Comparison of ENCODE assay signal across 15 cellular contexts in the genomic region with DNA sequence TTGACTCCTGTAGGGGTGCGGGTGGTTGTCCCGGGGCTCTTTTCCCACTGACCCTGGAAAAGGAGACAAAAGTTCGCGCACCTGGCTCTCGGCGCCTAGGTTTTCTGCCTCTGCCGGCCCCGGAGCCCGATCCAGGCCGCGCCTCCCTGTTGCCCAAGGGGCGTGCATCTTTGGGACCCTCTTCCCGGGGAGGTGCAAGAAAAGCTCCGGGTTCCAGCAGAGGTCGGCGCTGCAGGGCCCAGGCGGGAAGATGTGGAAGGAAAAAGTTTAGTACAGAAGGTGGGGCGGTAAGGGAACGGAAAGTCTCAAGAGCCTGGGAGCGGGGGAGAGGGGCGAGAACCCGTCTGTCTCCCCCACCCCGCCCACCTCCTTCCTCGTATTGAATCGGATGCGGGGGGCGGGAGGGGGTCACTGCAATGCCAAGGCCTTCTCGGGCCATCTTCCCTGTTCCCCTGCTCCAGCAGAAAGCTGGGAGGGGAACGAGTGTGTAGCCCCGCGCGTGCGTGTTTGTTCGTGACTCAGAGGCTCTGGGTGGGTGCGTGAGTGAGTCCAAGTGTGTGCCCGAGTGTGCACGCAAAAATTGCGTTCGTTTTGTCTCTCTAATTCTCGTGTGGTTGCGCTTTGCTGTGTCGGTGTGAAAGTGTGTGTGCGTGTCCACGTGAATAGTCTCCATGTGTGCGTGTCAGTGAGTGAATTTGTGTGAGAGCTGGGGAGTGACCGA. TPM values are rescaled to one million over a fixed set of nuclear protein-coding genes. Genes with fewer than 3 reads are reported as not detected.
DNase-seq lines count a peak whose midpoint lies in the region; ATAC-seq and TF ChIP-seq lines count a peak whose summit lies in the region.
"Had no signal": no experiment of that assay in that cellular context is flagged by ENCODE, and none has a peak within 500 bp of the region (broad histone marks: within the 10 kb centered on the region; RNA-seq: fewer than 3 reads in every experiment).

No MANE protein-coding gene starts in this region.

- peak overlapping the region; percentile 32 for H3K27ac Mint-ChIP-seq in activated CD4-positive, alpha-beta T cell treated with anti-CD3 and anti-CD28 coated beads, Interleukin-2, amount 10 ng/mL, durations not matched to agents 24 days and 14 days
- peak overlapping the region; percentile 56 for H3K27ac Mint-ChIP-seq in activated T-helper 1 cell treated with anti-CD3 and anti-CD28 coated beads, Interleukin-12 subunit alpha, Interleukin-12 subunit beta, Interleukin-2, Interleukin-4 antibody, amounts not matched to agents 30 ng/mL and 10 ng/mL and 1 ng/mL, durations not matched to agents 14 hours and 24 hours and 36 hours

- no peaks in the 10 kb centered on the region for H3K9me3 ChIP-seq in smooth muscle cell (replicated peaks; ENCODE audit: low read depth)

- no peak for DNase-seq in activated CD4-positive, alpha-beta T cell treated with anti-CD3 and anti-CD28 coated beads, Interleukin-2, amount 10 ng/mL, durations not matched to agents 24 days and 14 days
- no peak for DNase-seq in activated CD4-positive, alpha-beta T cell treated with anti-CD3 and anti-CD28 coated beads, Interleukin-2, amount 50 U/mL, for 1 hour
- no peak for DNase-seq in activated T-helper 1 cell treated with anti-CD3 and anti-CD28 coated beads, Interleukin-12 subunit alpha, Interleukin-12 subunit beta, Interleukin-2, Interleukin-4 antibody, amounts not matched to agents 30 ng/mL and 10 ng/mL and 1 ng/mL, durations not matched to agents 14 hours and 24 hours and 36 hours (ENCODE audit: low spot score)
- DNase-seq in iPS-NIHi11 (ENCODE audit: low spot score) (peak; percentile 46), smooth muscle cell (lab: John Stamatoyannopoulos, UW; ENCODE audit: unreplicated experiment) (no peak)
- DNase-seq: activated effector memory CD4-positive, alpha-beta T cell treated with anti-CD3 and anti-CD28 coated beads, Interleukin-2, amount 50 U/mL, for 16 hours; left cardiac atrium; naive thymus-derived CD4-positive, alpha-beta T cell; NCI-H226; substantia nigra had no signal

- H3K27ac ChIP-seq in smooth muscle cell (ENCODE audit: low read depth), result no peak overlapping the region

- no peak for TF ChIP-seq CTCF in smooth muscle cell (IDR thresholded peaks at IDR 0.05; ENCODE audit: borderline replicate concordance, insufficient read depth, poor library complexity, severe bottlenecking)

- H3K36me3 ChIP-seq in smooth muscle cell (ENCODE audit: low read depth), result no peaks in the 10 kb centered on the region

- no peaks in the 10 kb centered on the region for H3K9me3 Mint-ChIP-seq in activated CD4-positive, alpha-beta T cell treated with anti-CD3 and anti-CD28 coated beads, Interleukin-2, amount 10 ng/mL, durations not matched to agents 24 days and 14 days
- H3K9me3 Mint-ChIP-seq in activated T-helper 1 cell treated with anti-CD3 and anti-CD28 coated beads, Interleukin-12 subunit alpha, Interleukin-12 subunit beta, Interleukin-2, Interleukin-4 antibody, amounts not matched to agents 30 ng/mL and 10 ng/mL and 1 ng/mL, durations not matched to agents 14 hours and 24 hours and 36 hours, result no peaks in the 10 kb centered on the region

- H3K36me3 Mint-ChIP-seq in activated CD4-positive, alpha-beta T cell treated with anti-CD3 and anti-CD28 coated beads, Interleukin-2, amount 10 ng/mL, durations not matched to agents 24 days and 14 days (ENCODE audit: low read depth), result peaks cover 4% of the 10 kb centered on the region
- peaks cover 2% of the 10 kb centered on the region for H3K36me3 Mint-ChIP-seq in activated T-helper 1 cell treated with anti-CD3 and anti-CD28 coated beads, Interleukin-12 subunit alpha, Interleukin-12 subunit beta, Interleukin-2, Interleukin-4 antibody, amounts not matched to agents 30 ng/mL and 10 ng/mL and 1 ng/mL, durations not matched to agents 14 hours and 24 hours and 36 hours (ENCODE audit: low read depth)

- H3K79me2 ChIP-seq in smooth muscle cell (ENCODE audit: low read depth), result no peaks in the 10 kb centered on the region

- H3K9ac ChIP-seq in smooth muscle cell (ENCODE audit: low read depth), result no peak overlapping the region

- no peak overlapping the region for H2AFZ ChIP-seq in smooth muscle cell (ENCODE audit: low read depth)

- intact Hi-C loops in activated CD4-positive, alpha-beta T cell treated with anti-CD3 and anti-CD28 coated beads, Interleukin-2, amount 10 ng/mL, durations not matched to agents 24 days and 14 days (cut with micrococcal nuclease), result loop anchor here (2.0 to 10.0 kb wide), 3 partner anchors 19 to 807 kb away; a partner anchor contains a TSS
- intact Hi-C loops in activated T-helper 1 cell treated with anti-CD3 and anti-CD28 coated beads, Interleukin-12 subunit alpha, Interleukin-12 subunit beta, Interleukin-2, Interleukin-4 antibody, amounts not matched to agents 30 ng/mL and 10 ng/mL and 1 ng/mL, durations not matched to agents 14 hours and 24 hours and 36 hours (cut with micrococcal nuclease), result loop anchor here (2.0 to 10.0 kb wide), 2 partner anchors 21 to 1491 kb away; a partner anchor contains a TSS

- H3K27me3 ChIP-seq in smooth muscle cell (ENCODE audit: low read depth), result peaks cover 99% of the 10 kb centered on the region

- peaks cover 8% of the 10 kb centered on the region for H3K4me1 Mint-ChIP-seq in activated CD4-positive, alpha-beta T cell treated with anti-CD3 and anti-CD28 coated beads, Interleukin-2, amount 10 ng/mL, durations not matched to agents 24 days and 14 days
- H3K4me1 Mint-ChIP-seq in activated T-helper 1 cell treated with anti-CD3 and anti-CD28 coated beads, Interleukin-12 subunit alpha, Interleukin-12 subunit beta, Interleukin-2, Interleukin-4 antibody, amounts not matched to agents 30 ng/mL and 10 ng/mL and 1 ng/mL, durations not matched to agents 14 hours and 24 hours and 36 hours (ENCODE audit: low read depth), result peaks cover 4% of the 10 kb centered on the region

- no peaks in the 10 kb centered on the region for H4K20me1 ChIP-seq in smooth muscle cell (ENCODE audit: low read depth)

- H3F3A ChIP-seq in smooth muscle cell (ENCODE audit: low read depth), result no peaks in the 10 kb centered on the region

- ATAC-seq in HG03039 (IDR thresholded peaks at IDR 0.05; ENCODE audit: unreplicated experiment) (no peak), HG02759 (IDR thresholded peaks at IDR 0.05; ENCODE audit: unreplicated experiment) (no peak), HG03442 (IDR thresholded peaks at IDR 0.05; ENCODE audit: unreplicated experiment) (no peak)
- ATAC-seq: left cardiac atrium; naive thymus-derived CD4-positive, alpha-beta T cell had no signal

- peak overlapping the region; percentile 33 for H3K4me3 ChIP-seq in smooth muscle cell

- H3K4me1 ChIP-seq in smooth muscle cell (ENCODE audit: low read depth), result peaks cover 10% of the 10 kb centered on the region

- no peak overlapping the region for H3K4me3 Mint-ChIP-seq in activated CD4-positive, alpha-beta T cell treated with anti-CD3 and anti-CD28 coated beads, Interleukin-2, amount 10 ng/mL, durations not matched to agents 24 days and 14 days
- no peak overlapping the region for H3K4me3 Mint-ChIP-seq in activated T-helper 1 cell treated with anti-CD3 and anti-CD28 coated beads, Interleukin-12 subunit alpha, Interleukin-12 subunit beta, Interleukin-2, Interleukin-4 antibody, amounts not matched to agents 30 ng/mL and 10 ng/mL and 1 ng/mL, durations not matched to agents 14 hours and 24 hours and 36 hours

- 4% methylated on average over 43 of the region's 46 CpGs for WGBS in smooth muscle cell (ENCODE audit: low lambda C conversion rate)

- peaks cover 77% of the 10 kb centered on the region for H3K27me3 Mint-ChIP-seq in activated CD4-positive, alpha-beta T cell treated with anti-CD3 and anti-CD28 coated beads, Interleukin-2, amount 10 ng/mL, durations not matched to agents 24 days and 14 days
- H3K27me3 Mint-ChIP-seq in activated T-helper 1 cell treated with anti-CD3 and anti-CD28 coated beads, Interleukin-12 subunit alpha, Interleukin-12 subunit beta, Interleukin-2, Interleukin-4 antibody, amounts not matched to agents 30 ng/mL and 10 ng/mL and 1 ng/mL, durations not matched to agents 14 hours and 24 hours and 36 hours (ENCODE audit: insufficient read depth), result peaks cover 77% of the 10 kb centered on the region

- peak overlapping the region; percentile 89 for H3K4me2 ChIP-seq in smooth muscle cell

RNA-seq across cellular contexts. Expression of a gene that starts 6.4 kb away (rescaled TPM):
- total RNA-seq in activated CD4-positive, alpha-beta T cell treated with anti-CD3 and anti-CD28 coated beads, Interleukin-2, amount 10 ng/mL, durations not matched to agents 24 days and 14 days, result not detected in 2 replicates
- total RNA-seq in activated T-helper 1 cell treated with anti-CD3 and anti-CD28 coated beads, Interleukin-12 subunit alpha, Interleukin-12 subunit beta, Interleukin-2, Interleukin-4 antibody, amounts not matched to agents 30 ng/mL and 10 ng/mL and 1 ng/mL, durations not matched to agents 14 hours and 24 hours and 36 hours, result not detected in 2 replicates
- total RNA-seq in smooth muscle cell, result 3.0 TPM in 2 replicates
- 3.4 and 12.9 TPM in 2 replicates for polyA plus RNA-seq in smooth muscle cell
- total RNA-seq: A673; HT-29; left cardiac atrium; naive thymus-derived CD4-positive, alpha-beta T cell had no signal
- polyA plus RNA-seq: naive thymus-derived CD4-positive, alpha-beta T cell had no signal
